Comparison of ENCODE assay signal across 25 cellular contexts in genomic region chr2:218878486-218878885, GRCh38. TPM values are rescaled to one million over a fixed set of nuclear protein-coding genes. Genes with fewer than 3 reads are reported as not detected.
"Had no signal": no experiment of that assay in that cellular context is flagged by ENCODE, and none has a peak within 500 bp of the region (broad histone marks: within the 10 kb centered on the region; RNA-seq: fewer than 3 reads in every experiment).

No MANE protein-coding gene starts in this region.

- H3K36me3 Mint-ChIP-seq: activated naive CD8-positive, alpha-beta T cell treated with anti-CD3 and anti-CD28 coated beads for 36 hours; naive thymus-derived CD8-positive, alpha-beta T cell; stimulated activated naive B cell treated with anti-CD40 and anti-IgM and Interleukin-4, amounts not matched to agents 10 μg/mL and 1 μg/mL and 100 μg/mL, for 72 hours had no signal

- H3K27ac ChIP-seq: brain microvascular endothelial cell, esophagus squamous epithelium, neutrophil, thyroid gland had no signal

- H3K4me3 ChIP-seq: esophagus squamous epithelium, lung, thyroid gland had no signal

- H3K27ac Mint-ChIP-seq: activated CD8-positive, alpha-beta T cell treated with anti-CD3 and anti-CD28 coated beads, Interleukin-2, amount 10 ng/mL, durations not matched to agents 7 days and 5 days; activated naive CD8-positive, alpha-beta T cell treated with anti-CD3 and anti-CD28 coated beads for 36 hours; T-helper 1 cell treated with Interleukin-12 subunit alpha and Interleukin-12 subunit beta and Interleukin-4 antibody, amounts not matched to agents 30 μg/mL and 1 μg/mL, for 36 hours had no signal

- H3K4me3 Mint-ChIP-seq: activated CD8-positive, alpha-beta T cell treated with anti-CD3 and anti-CD28 coated beads, Interleukin-2, amount 10 ng/mL, durations not matched to agents 7 days and 5 days; T-helper 1 cell treated with Interleukin-12 subunit alpha and Interleukin-12 subunit beta and Interleukin-4 antibody, amounts not matched to agents 30 μg/mL and 1 μg/mL, for 36 hours had no signal

- H3K9me3 Mint-ChIP-seq: activated naive CD8-positive, alpha-beta T cell treated with anti-CD3 and anti-CD28 coated beads for 36 hours; central memory CD8-positive, alpha-beta T cell; naive thymus-derived CD8-positive, alpha-beta T cell; stimulated activated naive B cell treated with anti-CD40 and anti-IgM and Interleukin-4, amounts not matched to agents 10 μg/mL and 1 μg/mL and 100 μg/mL, for 72 hours; T-helper 1 cell treated with Interleukin-12 subunit alpha and Interleukin-12 subunit beta and Interleukin-4 antibody, amounts not matched to agents 30 μg/mL and 1 μg/mL, for 36 hours had no signal

- ATAC-seq: activated CD4-positive, alpha-beta T cell treated with anti-CD3 and anti-CD28 coated beads for 36 hours; activated CD8-positive, alpha-beta T cell treated with anti-CD3 and anti-CD28 coated beads, Interleukin-2, amount 10 ng/mL, durations not matched to agents 7 days and 5 days; left colon; naive thymus-derived CD8-positive, alpha-beta T cell; stimulated activated naive B cell treated with anti-CD40 and anti-IgM and Interleukin-4, amounts not matched to agents 10 μg/mL and 1 μg/mL and 100 μg/mL, for 72 hours had no signal

- H3K36me3 ChIP-seq: brain microvascular endothelial cell, esophagus squamous epithelium, neutrophil, thyroid gland had no signal

- DNase-seq: activated CD4-positive, alpha-beta T cell treated with anti-CD3 and anti-CD28 coated beads for 36 hours; activated CD8-positive, alpha-beta memory T cell treated with anti-CD3 and anti-CD28 coated beads, Interleukin-2, amount 50 U/mL, for 4 hours; activated CD8-positive, alpha-beta T cell treated with anti-CD3 and anti-CD28 coated beads, Interleukin-2, amount 10 ng/mL, durations not matched to agents 7 days and 5 days; activated gamma-delta T cell; activated naive CD8-positive, alpha-beta T cell treated with anti-CD3 and anti-CD28 coated beads for 36 hours; activated T-cell treated with anti-CD3 and anti-CD28 coated beads, Interleukin-2, amount 50 U/mL, for 48 hours; amygdala; brain microvascular endothelial cell; cortex of kidney; effector CD4-positive, alpha-beta T cell; esophagus squamous epithelium; head of caudate nucleus; left colon; midbrain; stimulated activated CD4-positive, alpha-beta T cell treated with anti-CD3 and anti-CD28 coated beads, Interleukin-15, amount 100 ng/mL, for 24 hours; stimulated activated CD4-positive, alpha-beta T cell treated with anti-CD3 and anti-CD28 coated beads, Interleukin-4, amount 100 ng/mL, for 1 hour; stimulated activated naive B cell treated with anti-CD40 and anti-IgM and Interleukin-4, amounts not matched to agents 10 μg/mL and 1 μg/mL and 100 μg/mL, for 72 hours; thyroid gland had no signal

- H3K9me3 ChIP-seq: esophagus squamous epithelium, neutrophil, thyroid gland had no signal

RNA-seq across cellular contexts. Expression of gene WNT10A, which starts 2.2 kb away (rescaled TPM):
- total RNA-seq: activated CD8-positive, alpha-beta T cell treated with anti-CD3 and anti-CD28 coated beads, Interleukin-2, amount 10 ng/mL, durations not matched to agents 7 days and 5 days; fibroblast of villous mesenchyme had no signal

RNA-seq across cellular contexts. Expression of gene WNT6, which starts 18.9 kb away (rescaled TPM):
- total RNA-seq: activated CD8-positive, alpha-beta T cell treated with anti-CD3 and anti-CD28 coated beads, Interleukin-2, amount 10 ng/mL, durations not matched to agents 7 days and 5 days; fibroblast of villous mesenchyme; naive thymus-derived CD8-positive, alpha-beta T cell had no signal

RNA-seq across cellular contexts. Expression of gene PRKAG3, which starts 46.9 kb away (rescaled TPM):
- total RNA-seq: activated CD4-positive, alpha-beta T cell treated with anti-CD3 and anti-CD28 coated beads for 36 hours; activated CD8-positive, alpha-beta T cell treated with anti-CD3 and anti-CD28 coated beads, Interleukin-2, amount 10 ng/mL, durations not matched to agents 7 days and 5 days; activated naive CD8-positive, alpha-beta T cell treated with anti-CD3 and anti-CD28 coated beads for 36 hours; esophagus squamous epithelium; fibroblast of villous mesenchyme; left colon; lung; naive thymus-derived CD8-positive, alpha-beta T cell; renal cortical epithelial cell; thyroid gland had no signal
- polyA plus RNA-seq: naive thymus-derived CD8-positive, alpha-beta T cell had no signal
